ENCODE assay signal across 15 cellular contexts in genomic region chr9:109232449-109232848, GRCh38.
A peak's percentile ranks its signal among the peaks of the same experiment; 100 is the strongest.
DNase-seq lines count a peak whose midpoint lies in the region; ATAC-seq and TF ChIP-seq lines count a peak whose summit lies in the region.
"Had no signal": no experiment of that assay in that cellular context is flagged by ENCODE, and none has a peak within 500 bp of the region (broad histone marks: within the 10 kb centered on the region; RNA-seq: fewer than 3 reads in every experiment).

No MANE protein-coding gene starts in this region.

- DNase-seq in DMS 273 (lab: John Stamatoyannopoulos, UW; ENCODE audit: unreplicated experiment), result peak; percentile 12
- DNase-seq in DMS 273 treated with DMSO at 0.1 percent for 48 hours (lab: John Stamatoyannopoulos, UW), result no peak
- DNase-seq in amniotic epithelial cell (ENCODE audit: low read depth), result peak; percentile 88
- peak; percentile 28 for DNase-seq in glomerular visceral epithelial cell (ENCODE audit: extremely low spot score)
- DNase-seq in superior temporal gyrus (ENCODE audit: extremely low spot score), result peak; percentile 24
- no peak for DNase-seq in GM13977 (ENCODE audit: low spot score)
- DNase-seq in D341Med (ENCODE audit: low spot score), result no peak
- DNase-seq: activated CD8-positive, alpha-beta T cell treated with anti-CD3 and anti-CD28 coated beads, Interleukin-2, amount 10 ng/mL, durations not matched to agents 7 days and 5 days; activated naive CD4-positive, alpha-beta T cell; COR-L47; MV-4-11; NCI-H345; spleen had no signal

- TF ChIP-seq CTCF in GM13977 (IDR thresholded peaks at IDR 0.05; ENCODE audit: extremely low read depth, insufficient read depth, missing control alignments), result no peak

- in situ Hi-C loops in GM13977 (cut with MboI; ENCODE audit: low pct_unique_long_range_greater_than_20kb, low sequenced_read_pairs, unreplicated experiment), result no loop called here

- no peak for ATAC-seq in GM19395 (IDR thresholded peaks at IDR 0.05; ENCODE audit: unreplicated experiment)
- ATAC-seq: activated CD8-positive, alpha-beta T cell treated with anti-CD3 and anti-CD28 coated beads, Interleukin-2, amount 10 ng/mL, durations not matched to agents 7 days and 5 days; Panc1 had no signal

Comparison
In these comparisons a context has a peak if more than half of its experiments do, and no peak if none do; other contexts are left out.
1. DNase-seq: peak in DMS 273 (single experiment), amniotic epithelial cell (single experiment), glomerular visceral epithelial cell (single experiment) and superior temporal gyrus (single experiment); none in DMS 273 treated with DMSO at 0.1 percent for 48 hours (single experiment), GM13977 (single experiment) and D341Med (single experiment).